In genomic region chr17:64349949-64350348, GRCh38 we compare ENCODE assay signal across 1 cellular context.
TF ChIP-seq lines count a peak whose summit lies in the region.

No MANE protein-coding gene starts in this region.

TF ChIP-seq in endothelial cell of umbilical vein, 7 proteins besides CTCF, POLR2A, EP300 and RAD21:
- no peak for TF ChIP-seq GATA2 (IDR thresholded peaks at IDR 0.05; ENCODE audit: insufficient read depth, insufficient read length, low read depth, low read length)
- no peak for TF ChIP-seq EZH2 (IDR thresholded peaks at IDR 0.05; ENCODE audit: borderline replicate concordance, low read depth, low read length, severe bottlenecking)
- no peak for TF ChIP-seq FOS (IDR thresholded peaks at IDR 0.05; ENCODE audit: borderline replicate concordance, insufficient read depth, low read length)
- TF ChIP-seq MYC (IDR thresholded peaks at IDR 0.05; ENCODE audit: low read depth, low read length), result no peak
- TF ChIP-seq JUN (IDR thresholded peaks at IDR 0.05; ENCODE audit: borderline replicate concordance, insufficient read depth, insufficient read length, low read depth), result no peak
